Comparison of ENCODE assay signal across 9 cellular contexts in the genomic region with DNA sequence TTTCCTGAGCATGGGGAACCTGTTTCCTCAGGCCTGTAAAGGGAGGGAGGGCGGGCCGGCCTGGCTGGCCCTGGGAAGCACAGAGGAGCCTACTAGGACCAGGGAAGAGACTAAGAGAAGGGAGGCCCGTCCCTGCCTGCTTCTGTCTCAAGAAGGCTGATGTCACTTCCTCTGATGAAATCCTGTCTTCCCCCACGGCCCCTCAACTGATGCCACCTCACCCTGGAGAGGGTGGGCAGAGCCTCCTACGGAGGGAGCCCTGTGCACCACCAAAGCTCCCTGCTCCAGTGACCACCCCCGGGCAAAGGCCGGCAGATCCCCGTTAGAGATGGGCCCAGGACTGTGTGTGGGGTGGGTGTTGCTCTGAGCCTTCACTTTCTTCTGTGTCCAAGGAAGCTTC. TPM values are rescaled to one million over a fixed set of nuclear protein-coding genes. Genes with fewer than 3 reads are reported as not detected.
DNase-seq lines count a peak whose midpoint lies in the region; ATAC-seq lines count a peak whose summit lies in the region.
"Had no signal": no experiment of that assay in that cellular context is flagged by ENCODE, and none has a peak within 500 bp of the region (broad histone marks: within the 10 kb centered on the region; RNA-seq: fewer than 3 reads in every experiment).

No MANE protein-coding gene starts in this region.

- ATAC-seq in left lobe of liver, result peak; percentile 7

- no peaks in the 10 kb centered on the region for H3K36me3 ChIP-seq in adipocyte (ENCODE audit: control insufficient read depth, insufficient read depth, low read length, severe bottlenecking)

- peaks cover 4% of the 10 kb centered on the region for H3K36me3 Mint-ChIP-seq in IgD-negative memory B cell

- H3K4me1 ChIP-seq in adipocyte (ENCODE audit: control insufficient read depth, insufficient read depth, low read length), result peaks cover 34% of the 10 kb centered on the region

- peak; percentile 28 for DNase-seq in A172 (ENCODE audit: low spot score)
- peak; percentile 30 for DNase-seq in adipocyte (ENCODE audit: low read depth)
- DNase-seq in left lobe of liver (ENCODE audit: low spot score), result no peak
- DNase-seq in retina, result no peak
- no peak for DNase-seq in NCI-H345 treated with DMSO at 0.1 percent for 48 hours (lab: John Stamatoyannopoulos, UW; ENCODE audit: unreplicated experiment)
- no peak for DNase-seq in cerebellar nuclear complex (lab: John Stamatoyannopoulos, UW)
- no peak for DNase-seq in NCI-H187 treated with DMSO at 0.1 percent for 48 hours (lab: John Stamatoyannopoulos, UW)

- H3K4me3 Mint-ChIP-seq in IgD-negative memory B cell, result peak overlapping the region in 1 of 4 donors; percentile 2
- H3K4me3 Mint-ChIP-seq: T-helper 1 cell treated with Interleukin-12 subunit alpha and Interleukin-12 subunit beta and Interleukin-4 antibody, amounts not matched to agents 30 μg/mL and 1 μg/mL, for 36 hours had no signal

- no peaks in the 10 kb centered on the region for H3K9me3 ChIP-seq in adipocyte (ENCODE audit: control insufficient read depth, low read length)

- peak overlapping the region; percentile 76 to 99 (median 86) for H3K27ac Mint-ChIP-seq in IgD-negative memory B cell

- H3K9me3 Mint-ChIP-seq in IgD-negative memory B cell, result no peaks in the 10 kb centered on the region
- H3K9me3 Mint-ChIP-seq: T-helper 1 cell treated with Interleukin-12 subunit alpha and Interleukin-12 subunit beta and Interleukin-4 antibody, amounts not matched to agents 30 μg/mL and 1 μg/mL, for 36 hours had no signal

- H3K4me1 Mint-ChIP-seq in IgD-negative memory B cell, result peaks cover 31 to 43% (median 41%) of the 10 kb centered on the region in 3 donors

- H3K27me3 ChIP-seq in adipocyte (replicated peaks; ENCODE audit: control insufficient read depth, insufficient read depth, low read length), result no peaks in the 10 kb centered on the region

- H3K4me3 ChIP-seq in adipocyte (ENCODE audit: low read length), result no peak overlapping the region

- H3K27me3 Mint-ChIP-seq in IgD-negative memory B cell, result no peaks in the 10 kb centered on the region

- no peak overlapping the region for H3K9ac ChIP-seq in adipocyte (ENCODE audit: low read length)

RNA-seq across cellular contexts. Expression of a gene that starts 1.0 kb away (rescaled TPM):
- not detected in 2 replicates for total RNA-seq in A172 (2014; rRNA removed; shearing (Covaris generic))
- 2.3 TPM for polyA plus RNA-seq in IgD-negative memory B cell
- total RNA-seq in left lobe of liver, result 1.4 TPM

RNA-seq across cellular contexts. Expression of a gene that starts 14.3 kb away (rescaled TPM):
- total RNA-seq in A172 (2014; rRNA removed; shearing (Covaris generic)), result 14.3 and 16.4 TPM in 2 replicates
- polyA plus RNA-seq in IgD-negative memory B cell, result 14.3 TPM
- 28.6 TPM for total RNA-seq in left lobe of liver

RNA-seq across cellular contexts. Expression of a gene that starts 56.2 kb away (rescaled TPM):
- total RNA-seq in A172 (2014; rRNA removed; shearing (Covaris generic)), result 2.9 and 3.7 TPM in 2 replicates
- polyA plus RNA-seq in IgD-negative memory B cell, result 12.1 TPM
- 4.4 TPM for total RNA-seq in left lobe of liver

RNA-seq across cellular contexts. Expression of a gene that starts 57.4 kb away (rescaled TPM):
- total RNA-seq in A172 (2014; rRNA removed; shearing (Covaris generic)), result 33.4 and 34.8 TPM in 2 replicates
- polyA plus RNA-seq in IgD-negative memory B cell, result 19.8 TPM
- 23.1 TPM for total RNA-seq in left lobe of liver

Comparison
In these comparisons a context has a peak if more than half of its experiments do, and no peak if none do; other contexts are left out.
1. DNase-seq: peak in A172 (single experiment) and adipocyte (single experiment); none in left lobe of liver (single experiment), retina (single experiment), NCI-H345 treated with DMSO at 0.1 percent for 48 hours (single experiment), cerebellar nuclear complex (0 of 2) and NCI-H187 treated with DMSO at 0.1 percent for 48 hours (single experiment).